2 cellular contexts compared by ENCODE assay signal in the genomic region with DNA sequence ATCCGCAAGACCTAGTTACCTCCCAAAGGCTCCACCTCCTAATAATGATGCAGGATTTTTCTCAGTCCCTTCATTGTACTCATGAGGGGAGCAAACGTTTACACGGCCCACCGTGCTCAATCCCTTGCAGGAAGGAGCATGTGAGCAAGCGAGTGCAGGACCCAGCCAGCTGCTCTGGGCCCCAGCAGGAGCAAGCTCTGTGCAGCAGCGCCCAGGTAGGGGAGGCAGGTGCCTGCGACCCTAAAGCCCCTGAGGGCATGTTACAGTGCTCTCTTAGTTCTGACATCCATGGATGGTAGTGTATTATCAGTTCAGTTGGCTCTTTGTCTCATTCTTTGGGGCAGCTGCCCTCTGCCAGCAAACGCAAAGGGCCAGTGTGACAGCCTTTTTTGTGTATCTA.
TF ChIP-seq lines count a peak whose summit lies in the region.

No MANE protein-coding gene starts in this region.

TF ChIP-seq in IMR-90, 13 proteins besides CTCF, POLR2A, EP300 and RAD21 (continued from another document):
- no peak for TF ChIP-seq CHD1 (IDR thresholded peaks at IDR 0.05; ENCODE audit: low read depth, low read length)
- TF ChIP-seq RCOR1 (IDR thresholded peaks at IDR 0.05; ENCODE audit: insufficient replicate concordance, low read length), result no peak
- TF ChIP-seq ELK1 (IDR thresholded peaks at IDR 0.05; ENCODE audit: borderline replicate concordance, low read depth, low read length), result no peak
- no peak for TF ChIP-seq MAZ (IDR thresholded peaks at IDR 0.05; ENCODE audit: borderline replicate concordance, low read depth, low read length)
- TF ChIP-seq USF2 (IDR thresholded peaks at IDR 0.05; ENCODE audit: low read depth, low read length), result no peak
- no peak for TF ChIP-seq CEBPB (IDR thresholded peaks at IDR 0.05; ENCODE audit: low read depth, low read length)
- TF ChIP-seq RFX5 (IDR thresholded peaks at IDR 0.05; ENCODE audit: low read depth, low read length), result no peak
- no peak for TF ChIP-seq MAFK (IDR thresholded peaks at IDR 0.05; ENCODE audit: low read depth, low read length)
- no peak for TF ChIP-seq MXI1 (IDR thresholded peaks at IDR 0.05; ENCODE audit: borderline replicate concordance, low read depth, low read length)
- no peak for TF ChIP-seq SMC3 (IDR thresholded peaks at IDR 0.05; ENCODE audit: low read depth, low read length)
- no peak for TF ChIP-seq NFE2L2 (IDR thresholded peaks at IDR 0.05; ENCODE audit: low read depth, low read length)

TF ChIP-seq in K562, 482 proteins besides CTCF, POLR2A, EP300 and RAD21 (continued from another document):
- TF ChIP-seq, protein P1, sequence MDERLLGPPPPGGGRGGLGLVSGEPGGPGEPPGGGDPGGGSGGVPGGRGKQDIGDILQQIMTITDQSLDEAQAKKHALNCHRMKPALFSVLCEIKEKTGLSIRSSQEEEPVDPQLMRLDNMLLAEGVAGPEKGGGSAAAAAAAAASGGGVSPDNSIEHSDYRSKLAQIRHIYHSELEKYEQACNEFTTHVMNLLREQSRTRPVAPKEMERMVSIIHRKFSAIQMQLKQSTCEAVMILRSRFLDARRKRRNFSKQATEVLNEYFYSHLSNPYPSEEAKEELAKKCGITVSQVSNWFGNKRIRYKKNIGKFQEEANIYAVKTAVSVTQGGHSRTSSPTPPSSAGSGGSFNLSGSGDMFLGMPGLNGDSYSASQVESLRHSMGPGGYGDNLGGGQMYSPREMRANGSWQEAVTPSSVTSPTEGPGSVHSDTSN (CRISPR knock-in tag; IDR thresholded peaks at IDR 0.05; ENCODE audit: low read depth), result no peak
- TF ChIP-seq, protein P1 (tag; conservative IDR thresholded peaks at IDR 0.05; ENCODE audit: low read depth), result no peak
- TF ChIP-seq NFE2L1 (tag; IDR thresholded peaks at IDR 0.05; ENCODE audit: borderline replicate concordance, low read depth) (no peak), KLF10 (CRISPR knock-in tag; IDR thresholded peaks at IDR 0.05) (no peak), TCFL5 (CRISPR knock-in tag; conservative IDR thresholded peaks at IDR 0.05) (no peak), NFATC3 (IDR thresholded peaks at IDR 0.05) (no peak), PURB (CRISPR knock-in tag; IDR thresholded peaks at IDR 0.05; ENCODE audit: low read depth) (no peak), GABPB2 (CRISPR knock-in tag; conservative IDR thresholded peaks at IDR 0.05) (no peak), TAL1 (IDR thresholded peaks at IDR 0.05) (no peak)
- TF ChIP-seq, protein P2, sequence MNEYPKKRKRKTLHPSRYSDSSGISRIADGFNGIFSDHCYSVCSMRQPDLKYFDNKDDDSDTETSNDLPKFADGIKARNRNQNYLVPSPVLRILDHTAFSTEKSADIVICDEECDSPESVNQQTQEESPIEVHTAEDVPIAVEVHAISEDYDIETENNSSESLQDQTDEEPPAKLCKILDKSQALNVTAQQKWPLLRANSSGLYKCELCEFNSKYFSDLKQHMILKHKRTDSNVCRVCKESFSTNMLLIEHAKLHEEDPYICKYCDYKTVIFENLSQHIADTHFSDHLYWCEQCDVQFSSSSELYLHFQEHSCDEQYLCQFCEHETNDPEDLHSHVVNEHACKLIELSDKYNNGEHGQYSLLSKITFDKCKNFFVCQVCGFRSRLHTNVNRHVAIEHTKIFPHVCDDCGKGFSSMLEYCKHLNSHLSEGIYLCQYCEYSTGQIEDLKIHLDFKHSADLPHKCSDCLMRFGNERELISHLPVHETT (CRISPR knock-in tag; conservative IDR thresholded peaks at IDR 0.05 in 1 of 2, IDR thresholded peaks at IDR 0.05 in 1 of 2), result no peak
